In the genomic region with DNA sequence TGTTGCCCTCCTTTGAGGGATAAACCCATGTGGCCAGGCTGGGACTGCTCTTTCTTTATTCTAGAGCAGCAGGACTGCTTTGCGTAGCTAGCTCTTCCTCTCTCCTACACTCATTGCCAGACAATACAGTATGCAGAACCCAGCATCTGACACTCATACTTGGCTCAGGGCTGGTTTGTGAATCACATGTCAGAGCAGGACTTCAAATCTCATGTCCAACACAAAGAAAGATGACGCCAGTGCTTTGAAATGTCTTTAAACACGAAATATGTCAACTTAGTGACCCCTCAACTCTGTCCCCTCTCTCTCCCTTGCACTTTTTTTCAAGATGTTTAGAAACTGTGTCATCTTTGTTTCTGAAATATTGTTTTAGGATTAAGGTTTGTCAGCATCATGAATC, we compare ENCODE assay signal across 9 cellular contexts.
DNase-seq lines count a peak whose midpoint lies in the region; ATAC-seq, FAIRE-seq and TF ChIP-seq lines count a peak whose summit lies in the region.
"Had no signal": no experiment of that assay in that cellular context is flagged by ENCODE, and none has a peak within 500 bp of the region (broad histone marks: within the 10 kb centered on the region; RNA-seq: fewer than 3 reads in every experiment).

No MANE protein-coding gene starts in this region.

- H2BK20ac ChIP-seq in IMR-90 (ENCODE audit: low read depth, low read length) = peak overlapping the region; percentile 84

- peak overlapping the region; percentile 30 to 73 for H4K8ac ChIP-seq in IMR-90 (ENCODE audit: low read depth in 2 of 2, low read length in 2 of 2)

- ATAC-seq in IMR-90 (ENCODE audit: low read depth) = peak; percentile 64
- ATAC-seq in activated CD8-positive, alpha-beta memory T cell treated with anti-CD3 and anti-CD28 coated beads, Interleukin-2, amount 10 ng/mL, durations not matched to agents 7 days and 5 days = no peak
- no peak for ATAC-seq in HG03460 (IDR thresholded peaks at IDR 0.05; ENCODE audit: unreplicated experiment)

- H3K14ac ChIP-seq in IMR-90 (replicated peaks; ENCODE audit: low read depth, low read length) = peak overlapping the region; percentile 71

- no peaks in the 10 kb centered on the region for H3K27me3 ChIP-seq in IMR-90 (ENCODE audit: control insufficient read depth, insufficient read depth, low read length)

- peak overlapping the region; percentile 78 for H3K27ac ChIP-seq in IMR-90 (ENCODE audit: insufficient read depth, low read length)
- peak overlapping the region in 1 of 2 donors; percentile 2 for H3K27ac ChIP-seq in kidney (ENCODE audit: low read depth in 2 of 2, low read length in 2 of 2)

- peak overlapping the region; percentile 97 for H3K27ac Mint-ChIP-seq in chondrocyte (ENCODE audit: unreplicated experiment)
- H3K27ac Mint-ChIP-seq in activated CD8-positive, alpha-beta memory T cell treated with anti-CD3 and anti-CD28 coated beads, Interleukin-2, amount 10 ng/mL, durations not matched to agents 7 days and 5 days = no peak overlapping the region
- H3K27ac Mint-ChIP-seq: activated naive CD4-positive, alpha-beta T cell treated with anti-CD3 and anti-CD28 coated beads, Interleukin-2, amount 10 ng/mL, durations not matched to agents 7 days and 5 days had no signal

- H3K4me3 Mint-ChIP-seq in chondrocyte (ENCODE audit: unreplicated experiment) = peak overlapping the region; percentile 17
- no peak overlapping the region for H3K4me3 Mint-ChIP-seq in activated CD8-positive, alpha-beta memory T cell treated with anti-CD3 and anti-CD28 coated beads, Interleukin-2, amount 10 ng/mL, durations not matched to agents 7 days and 5 days
- H3K4me3 Mint-ChIP-seq: activated naive CD4-positive, alpha-beta T cell treated with anti-CD3 and anti-CD28 coated beads, Interleukin-2, amount 10 ng/mL, durations not matched to agents 7 days and 5 days had no signal

- H3K79me1 ChIP-seq in IMR-90 (ENCODE audit: low read depth in 1 of 2, low read length in 2 of 2) = no peaks in the 10 kb centered on the region

- BruUV-seq in IMR-90 (replicated peaks; lab: Mats Ljungman, UMichigan) = no TSS peak

- DNase-seq in IMR-90 = peak; percentile 97
- DNase-seq in chondrocyte (ENCODE audit: low spot score) = no peak
- peak; percentile 56 for DNase-seq in islet precursor cell
- peak; percentile 89 for DNase-seq in stromal cell of bone marrow (ENCODE audit: low read depth)
- DNase-seq in activated CD8-positive, alpha-beta memory T cell treated with anti-CD3 and anti-CD28 coated beads, Interleukin-2, amount 10 ng/mL, durations not matched to agents 7 days and 5 days = no peak
- no peak for DNase-seq in kidney
- no peak for DNase-seq in activated T-cell treated with anti-CD3 and anti-CD28 coated beads, Interleukin-2, amount 50 U/mL, for 1 hour
- DNase-seq: activated naive CD4-positive, alpha-beta T cell treated with anti-CD3 and anti-CD28 coated beads, Interleukin-2, amount 10 ng/mL, durations not matched to agents 7 days and 5 days had no signal

- CTCF ChIA-PET in IMR-90 (lab: Yijun Ruan, JAX) = no interaction called here
- CTCF ChIA-PET in activated CD8-positive, alpha-beta memory T cell treated with anti-CD3 and anti-CD28 coated beads, Interleukin-2, amount 10 ng/mL, durations not matched to agents 7 days and 5 days (lab: Charles Lee) = no interaction called here

- H3K9me3 ChIP-seq in IMR-90 (ENCODE audit: control insufficient read depth, insufficient read depth, low read length) = no peaks in the 10 kb centered on the region
- H3K9me3 ChIP-seq in kidney (ENCODE audit: control insufficient read depth in 1 of 2, low read length in 2 of 2) = no peaks in the 10 kb centered on the region

- peak overlapping the region; percentile 59; the same call in 2 of the 3 replicates for H2BK15ac ChIP-seq in IMR-90 (ENCODE audit: low read depth, low read length)

- H3K27me3 Mint-ChIP-seq in chondrocyte (ENCODE audit: low read depth) = no peaks in the 10 kb centered on the region
- peaks cover 3% of the 10 kb centered on the region for H3K27me3 Mint-ChIP-seq in activated CD8-positive, alpha-beta memory T cell treated with anti-CD3 and anti-CD28 coated beads, Interleukin-2, amount 10 ng/mL, durations not matched to agents 7 days and 5 days
- H3K27me3 Mint-ChIP-seq: activated naive CD4-positive, alpha-beta T cell treated with anti-CD3 and anti-CD28 coated beads, Interleukin-2, amount 10 ng/mL, durations not matched to agents 7 days and 5 days had no signal

- no CpG with 5 or more reads among the region's 3 CpGs for WGBS in IMR-90 (ENCODE audit: extremely low coverage in 2 of 2, insufficient read length in 1 of 2), 2 experiments

- H3K23ac ChIP-seq in IMR-90 (ENCODE audit: low read depth, low read length) = peak overlapping the region; percentile 77

- peak overlapping the region; percentile 31 for H2AK5ac ChIP-seq in IMR-90 (ENCODE audit: low read depth, low read length)

- intact Hi-C loops in IMR-90 (cut with micrococcal nuclease) (loop anchor here (1.0 to 2.0 kb wide), 3 partner anchors 18 to 135 kb away; a partner anchor contains a TSS), kidney (cut with DNase I) (no loop called here)

- TF ChIP-seq RAD21 in IMR-90 (IDR thresholded peaks at IDR 0.05; ENCODE audit: low read length) = no peak

- no peaks in the 10 kb centered on the region for H3K9me1 ChIP-seq in IMR-90 (ENCODE audit: insufficient read depth, low read length)

- peak overlapping the region; percentile 87 for H3K4ac ChIP-seq in IMR-90 (ENCODE audit: low read depth, low read length)

- peak overlapping the region; percentile 92 for H4K91ac ChIP-seq in IMR-90 (ENCODE audit: insufficient read depth, low read depth, low read length)

- in situ Hi-C loops in IMR-90 (cut with MboI; ENCODE audit: low sequenced_read_pairs) = loop anchor here (10.0 kb wide), 1 partner anchor 585 kb away; no protein-coding TSS in a partner anchor

- peak overlapping the region; percentile 86 for H2BK5ac ChIP-seq in IMR-90 (ENCODE audit: low read depth, low read length, poor library complexity, severe bottlenecking)

- POLR2A ChIA-PET in IMR-90 (lab: Charles Lee; ENCODE audit: unreplicated experiment) = interaction anchor here (0.6 kb wide), 1 partner anchor 204 kb away, joined by 3 read pairs; no protein-coding TSS in a partner anchor

- TF ChIP-seq CTCF in IMR-90 (conservative IDR thresholded peaks at IDR 0.05; ENCODE audit: low read depth, low read length) = no peak
- no peak for TF ChIP-seq CTCF in chondrocyte (IDR thresholded peaks at IDR 0.05)
- no peak for TF ChIP-seq CTCF in kidney (IDR thresholded peaks at IDR 0.05; ENCODE audit: borderline replicate concordance, extremely low read depth, insufficient read depth)

- H3K4me1 Mint-ChIP-seq in chondrocyte (ENCODE audit: low read depth) = peaks cover 68% of the 10 kb centered on the region
- no peaks in the 10 kb centered on the region for H3K4me1 Mint-ChIP-seq in activated CD8-positive, alpha-beta memory T cell treated with anti-CD3 and anti-CD28 coated beads, Interleukin-2, amount 10 ng/mL, durations not matched to agents 7 days and 5 days
- H3K4me1 Mint-ChIP-seq: activated naive CD4-positive, alpha-beta T cell treated with anti-CD3 and anti-CD28 coated beads, Interleukin-2, amount 10 ng/mL, durations not matched to agents 7 days and 5 days had no signal

- peaks cover 5% of the 10 kb centered on the region for H3K9me3 Mint-ChIP-seq in chondrocyte (ENCODE audit: low read depth)
- no peaks in the 10 kb centered on the region for H3K9me3 Mint-ChIP-seq in activated CD8-positive, alpha-beta memory T cell treated with anti-CD3 and anti-CD28 coated beads, Interleukin-2, amount 10 ng/mL, durations not matched to agents 7 days and 5 days (ENCODE audit: low read depth)
- H3K9me3 Mint-ChIP-seq: activated naive CD4-positive, alpha-beta T cell treated with anti-CD3 and anti-CD28 coated beads, Interleukin-2, amount 10 ng/mL, durations not matched to agents 7 days and 5 days had no signal

- H3K36me3 ChIP-seq in IMR-90 (ENCODE audit: control insufficient read depth, insufficient read depth, low read length) = no peaks in the 10 kb centered on the region
- H3K36me3 ChIP-seq in kidney (ENCODE audit: control insufficient read depth in 1 of 2, insufficient read depth in 2 of 2, low read length in 2 of 2) = no peaks in the 10 kb centered on the region

- no peaks in the 10 kb centered on the region for H4K20me1 ChIP-seq in IMR-90 (ENCODE audit: insufficient read depth, low read length)

- H3K18ac ChIP-seq in IMR-90 (ENCODE audit: low read depth, low read length) = peak overlapping the region; percentile 62

- H2AK9ac ChIP-seq in IMR-90 (replicated peaks; ENCODE audit: low read depth, low read length, poor library complexity) = no peak overlapping the region

- H3K9ac ChIP-seq in IMR-90 (ENCODE audit: low read depth, low read length) (no peak overlapping the region), kidney (ENCODE audit: low read length in 2 of 2) (no peak overlapping the region)

- H4K5ac ChIP-seq in IMR-90 (ENCODE audit: low read depth, low read length) = peak overlapping the region; percentile 19

- H2AFZ ChIP-seq in IMR-90 (replicated peaks; ENCODE audit: low read length, poor library complexity) = no peak overlapping the region

- peak overlapping the region; percentile 4; the same call in 1 of the 2 replicates for H3K4me2 ChIP-seq in IMR-90 (ENCODE audit: low read depth, low read length)

- peaks cover 16% of the 10 kb centered on the region for H3K4me1 ChIP-seq in IMR-90 (ENCODE audit: control insufficient read depth, insufficient read depth, low read length)
- peaks cover 0 to 3% of the 10 kb centered on the region in 2 donors for H3K4me1 ChIP-seq in kidney (ENCODE audit: control insufficient read depth in 1 of 2, insufficient read depth in 1 of 2, low read depth in 1 of 2, low read length in 2 of 2)

- H3K56ac ChIP-seq in IMR-90 (ENCODE audit: extremely low read depth, insufficient read depth, low read length) = peak overlapping the region; percentile 86

- peak; percentile 45; the same call in 1 of the 2 replicates for TF ChIP-seq POLR2A in IMR-90 (IDR thresholded peaks at IDR 0.05; ENCODE audit: low read depth, low read length)

- H3K36me3 Mint-ChIP-seq in chondrocyte (ENCODE audit: low read depth) = no peaks in the 10 kb centered on the region
- H3K36me3 Mint-ChIP-seq in activated CD8-positive, alpha-beta memory T cell treated with anti-CD3 and anti-CD28 coated beads, Interleukin-2, amount 10 ng/mL, durations not matched to agents 7 days and 5 days = no peaks in the 10 kb centered on the region
- H3K36me3 Mint-ChIP-seq: activated naive CD4-positive, alpha-beta T cell treated with anti-CD3 and anti-CD28 coated beads, Interleukin-2, amount 10 ng/mL, durations not matched to agents 7 days and 5 days had no signal

- no peak for FAIRE-seq in kidney (lab: Jason Lieb, UNC)

- H3K4me3 ChIP-seq in IMR-90 (ENCODE audit: insufficient read depth, low read depth, low read length) (no peak overlapping the region), kidney (ENCODE audit: low read length in 2 of 2) (no peak overlapping the region)

- H2BK120ac ChIP-seq in IMR-90 (ENCODE audit: low read depth, low read length) = peak overlapping the region; percentile 81

- dilution Hi-C loops in IMR-90 (cut with HindIII; ENCODE audit: low sequenced_read_pairs, unreplicated experiment) = no loop called here

TF ChIP-seq in IMR-90, 13 proteins besides CTCF, POLR2A, EP300 and RAD21 (continues in another document):
- no peak for TF ChIP-seq NFE2L2 (IDR thresholded peaks at IDR 0.05; ENCODE audit: low read depth, low read length)
- TF ChIP-seq RCOR1 (IDR thresholded peaks at IDR 0.05; ENCODE audit: insufficient replicate concordance, low read length) = no peak

Comparison
In these comparisons a context has a peak if more than half of its experiments do, and no peak if none do; other contexts are left out.
1. DNase-seq: peak in IMR-90 (single experiment), islet precursor cell (single experiment) and stromal cell of bone marrow (single experiment); none in chondrocyte (single experiment), activated CD8-positive, alpha-beta memory T cell treated with anti-CD3 and anti-CD28 coated beads, Interleukin-2, amount 10 ng/mL, durations not matched to agents 7 days and 5 days (single experiment), kidney (single experiment) and activated T-cell treated with anti-CD3 and anti-CD28 coated beads, Interleukin-2, amount 50 U/mL, for 1 hour (single experiment).